8 cellular contexts compared by ENCODE assay signal in the genomic region with DNA sequence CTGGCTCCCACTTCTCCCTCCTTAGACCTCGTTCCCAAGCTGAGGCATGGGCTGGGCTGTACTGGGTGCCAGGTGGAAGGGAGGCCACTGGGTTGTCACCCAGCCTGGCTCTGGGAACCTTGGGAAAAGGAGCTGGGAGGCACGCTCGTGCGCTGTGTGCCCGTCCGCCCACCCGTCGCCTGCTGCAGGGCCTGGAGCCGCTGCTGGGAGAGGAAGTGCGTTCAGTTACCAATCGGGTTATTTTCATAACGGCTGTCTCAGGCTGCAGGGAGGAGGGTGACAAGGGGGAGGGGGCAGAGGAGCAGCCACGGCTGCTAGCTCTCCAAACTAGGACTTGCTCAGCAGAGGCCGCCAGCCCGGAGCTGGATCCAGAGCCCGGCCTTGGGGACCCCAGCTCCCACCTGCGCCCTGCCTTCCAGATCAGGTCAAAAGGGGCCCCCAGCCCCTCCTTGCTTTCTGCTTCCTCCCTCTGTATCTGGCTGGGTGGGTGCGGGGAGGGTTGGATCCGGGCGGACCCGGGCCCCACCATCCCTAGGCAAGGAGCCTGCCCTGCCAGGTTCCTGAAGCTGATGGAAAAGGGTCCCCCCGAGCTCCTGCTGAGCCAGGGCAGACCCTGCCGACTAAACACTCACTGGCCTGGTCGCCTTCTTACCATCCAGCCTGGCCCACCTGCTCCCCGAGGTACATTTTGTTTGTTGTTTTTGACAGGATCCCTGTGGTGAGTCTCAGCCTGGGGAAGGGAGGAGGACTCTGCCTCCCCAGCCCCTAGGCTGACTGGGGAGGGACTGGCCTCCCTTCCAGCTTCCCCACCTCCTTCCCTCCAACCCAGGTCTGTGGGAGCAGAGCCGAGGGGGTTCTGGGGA. TPM values are rescaled to one million over a fixed set of nuclear protein-coding genes. Genes with fewer than 3 reads are reported as not detected.
DNase-seq lines count a peak whose midpoint lies in the region; ATAC-seq and TF ChIP-seq lines count a peak whose summit lies in the region.

No MANE protein-coding gene starts in this region.

- no peak for TF ChIP-seq CTCF in chondrocyte (IDR thresholded peaks at IDR 0.05)

- H3K4me1 Mint-ChIP-seq in IgD-negative memory B cell (peaks cover 10 to 16% (median 11%) of the 10 kb centered on the region in 3 donors), chondrocyte (ENCODE audit: low read depth) (peaks cover 41% of the 10 kb centered on the region)
- peaks cover 57% of the 10 kb centered on the region for H3K4me1 Mint-ChIP-seq in stimulated activated naive CD8-positive, alpha-beta T cell treated with anti-CD3 and anti-CD28 coated beads, Interleukin-15, Interleukin-2, amounts not matched to agents 100 ng/mL and 50 ng/mL, for 24 hours (ENCODE audit: low read depth)

- H3K27ac Mint-ChIP-seq in IgD-negative memory B cell (peak overlapping the region in 2 of 3 donors; percentile 16 to 86), chondrocyte (ENCODE audit: unreplicated experiment) (peak overlapping the region; percentile 96)
- peak overlapping the region; percentile 86 for H3K27ac Mint-ChIP-seq in stimulated activated naive CD8-positive, alpha-beta T cell treated with anti-CD3 and anti-CD28 coated beads, Interleukin-15, Interleukin-2, amounts not matched to agents 100 ng/mL and 50 ng/mL, for 24 hours

- H3K36me3 Mint-ChIP-seq in IgD-negative memory B cell = no peaks in the 10 kb centered on the region
- no peaks in the 10 kb centered on the region for H3K36me3 Mint-ChIP-seq in chondrocyte (ENCODE audit: low read depth)
- no peaks in the 10 kb centered on the region for H3K36me3 Mint-ChIP-seq in stimulated activated naive CD8-positive, alpha-beta T cell treated with anti-CD3 and anti-CD28 coated beads, Interleukin-15, Interleukin-2, amounts not matched to agents 100 ng/mL and 50 ng/mL, for 24 hours (ENCODE audit: low read depth)

- H3K27me3 Mint-ChIP-seq in IgD-negative memory B cell (no peaks in the 10 kb centered on the region), chondrocyte (ENCODE audit: low read depth) (no peaks in the 10 kb centered on the region)
- H3K27me3 Mint-ChIP-seq in stimulated activated naive CD8-positive, alpha-beta T cell treated with anti-CD3 and anti-CD28 coated beads, Interleukin-15, Interleukin-2, amounts not matched to agents 100 ng/mL and 50 ng/mL, for 24 hours = no peaks in the 10 kb centered on the region

- H3K9me3 Mint-ChIP-seq in IgD-negative memory B cell (no peaks in the 10 kb centered on the region), chondrocyte (ENCODE audit: low read depth) (no peaks in the 10 kb centered on the region)
- H3K9me3 Mint-ChIP-seq in stimulated activated naive CD8-positive, alpha-beta T cell treated with anti-CD3 and anti-CD28 coated beads, Interleukin-15, Interleukin-2, amounts not matched to agents 100 ng/mL and 50 ng/mL, for 24 hours = no peaks in the 10 kb centered on the region

- ATAC-seq in GM21390 (IDR thresholded peaks at IDR 0.05; ENCODE audit: unreplicated experiment) = peak; percentile 94

- H3K4me3 Mint-ChIP-seq in IgD-negative memory B cell (peak overlapping the region; percentile 77 to 92 (median 84)), chondrocyte (ENCODE audit: unreplicated experiment) (peak overlapping the region; percentile 66)
- peak overlapping the region; percentile 74 for H3K4me3 Mint-ChIP-seq in stimulated activated naive CD8-positive, alpha-beta T cell treated with anti-CD3 and anti-CD28 coated beads, Interleukin-15, Interleukin-2, amounts not matched to agents 100 ng/mL and 50 ng/mL, for 24 hours

- DNase-seq in COR-L47 (lab: John Stamatoyannopoulos, UW) (peak; percentile 52), UCSD-AML1 (lab: John Stamatoyannopoulos, UW; ENCODE audit: unreplicated experiment) (peak; percentile 60), chondrocyte (ENCODE audit: low spot score) (peak; percentile 87), midbrain (lab: John Stamatoyannopoulos, UW) (peak; percentile 15), cerebellar nuclear complex (lab: John Stamatoyannopoulos, UW) (no peak)

RNA-seq across cellular contexts. Expression of a gene that starts 14.3 kb away (rescaled TPM):
- polyA plus RNA-seq in IgD-negative memory B cell = 9.0 TPM
- total RNA-seq in chondrocyte = 41.9 to 47.4 TPM (median 46.8 TPM) in 3 replicates

RNA-seq across cellular contexts. Expression of a gene that starts 20.0 kb away (rescaled TPM):
- polyA plus RNA-seq in IgD-negative memory B cell = 0.60 TPM
- total RNA-seq in chondrocyte = 49.9 to 127 TPM (median 124 TPM) in 3 replicates

RNA-seq across cellular contexts. Expression of a gene that starts 30.1 kb away (rescaled TPM):
- polyA plus RNA-seq in IgD-negative memory B cell = 0.29 TPM
- total RNA-seq in chondrocyte = 0.38 to 0.42 TPM in 2 of 3 replicates, not detected in the other

Comparison
In these comparisons a context has a peak if more than half of its experiments do, and no peak if none do; other contexts are left out.
1. DNase-seq: peak in COR-L47 (single experiment), UCSD-AML1 (single experiment), chondrocyte (single experiment) and midbrain (single experiment); none in cerebellar nuclear complex (0 of 2).
2. Peak in every context shown above with its lines, with median percentiles within 50 percentile points of each other: H3K27ac Mint-ChIP-seq and H3K4me3 Mint-ChIP-seq.